ENCODE assay signal across 12 cellular contexts in genomic region chr1:183310753-183311465, GRCh38.
DNase-seq lines count a peak whose midpoint lies in the region; ATAC-seq and TF ChIP-seq lines count a peak whose summit lies in the region.
"Had no signal": no experiment of that assay in that cellular context is flagged by ENCODE, and none has a peak within 500 bp of the region (broad histone marks: within the 10 kb centered on the region; RNA-seq: fewer than 3 reads in every experiment).

No MANE protein-coding gene starts in this region.

- H3K27ac ChIP-seq in rectal smooth muscle tissue (ENCODE audit: low read depth, low read length) (peak overlapping the region; percentile 81), aorta (ENCODE audit: low read depth in 1 of 2, low read length in 2 of 2) (peak overlapping the region; percentile 99 to 100), substantia nigra (ENCODE audit: low read depth, low read length, poor library complexity, severe bottlenecking) (no peak overlapping the region)
- H3K27ac ChIP-seq: C4-2B had no signal

- no peaks in the 10 kb centered on the region for H3K36me3 ChIP-seq in rectal smooth muscle tissue (ENCODE audit: control insufficient read depth, insufficient read depth, low read length)
- no peaks in the 10 kb centered on the region for H3K36me3 ChIP-seq in aorta (ENCODE audit: control insufficient read depth in 1 of 2, insufficient read depth in 2 of 2, low read length in 1 of 2)

- H3K27ac Mint-ChIP-seq in chondrocyte (ENCODE audit: unreplicated experiment), result peak overlapping the region; percentile 92

- no peak for TF ChIP-seq CTCF in chondrocyte (IDR thresholded peaks at IDR 0.05)
- TF ChIP-seq CTCF in lower leg skin (IDR thresholded peaks at IDR 0.05), result no peak

- no peak overlapping the region for H3K9ac ChIP-seq in rectal smooth muscle tissue (ENCODE audit: low read length)
- H3K9ac ChIP-seq: SK-N-SH had no signal

- H3K4me3 ChIP-seq in rectal smooth muscle tissue (ENCODE audit: low read length) (no peak overlapping the region), aorta (ENCODE audit: low read length in 2 of 2) (no peak overlapping the region), lower leg skin (ENCODE audit: low read depth, poor library complexity, severe bottlenecking) (no peak overlapping the region)
- H3K4me3 ChIP-seq: dorsolateral prefrontal cortex had no signal

- H3K4me1 ChIP-seq in rectal smooth muscle tissue (ENCODE audit: control insufficient read depth, insufficient read depth, low read length) (peaks cover 19% of the 10 kb centered on the region), aorta (ENCODE audit: control insufficient read depth in 1 of 2, insufficient read depth in 2 of 2, low read length in 2 of 2) (peaks cover 2 to 4% of the 10 kb centered on the region in 2 donors)

- H3K9me3 ChIP-seq in aorta (ENCODE audit: control insufficient read depth, low read length), result no peaks in the 10 kb centered on the region
- H3K9me3 ChIP-seq: SK-N-SH had no signal

- H3K27me3 Mint-ChIP-seq in chondrocyte (ENCODE audit: low read depth), result no peaks in the 10 kb centered on the region

- H3K4me1 Mint-ChIP-seq in chondrocyte (ENCODE audit: low read depth), result peaks cover 57% of the 10 kb centered on the region

- TF ChIP-seq POLR2A in erythroblast (IDR thresholded peaks at IDR 0.05; ENCODE audit: low read length) (no peak), lower leg skin (IDR thresholded peaks at IDR 0.05) (no peak)

- intact Hi-C loops in aorta (cut with DNase I) (loop anchor here in 1 of 2 donors (10.0 kb wide), 2 partner anchors 76 to 346 kb away; no protein-coding TSS in a partner anchor), lower leg skin (cut with DNase I; ENCODE audit: low total_unique reads) (no loop called here)

- ATAC-seq in aorta (ENCODE audit: low FRiP score), result peak; percentile 87

- 2 to 8% methylated on average over 5 of the region's 5 CpGs for WGBS in aorta, 2 donors
- 50 to 54% methylated on average over 5 of the region's 5 CpGs for WGBS in lower leg skin, 2 donors

- H3K9me3 Mint-ChIP-seq in chondrocyte (ENCODE audit: low read depth), result no peaks in the 10 kb centered on the region

- H3K4me3 Mint-ChIP-seq in chondrocyte (ENCODE audit: unreplicated experiment), result no peak overlapping the region

- H3K27me3 ChIP-seq in rectal smooth muscle tissue (ENCODE audit: control insufficient read depth, insufficient read depth, low read length), result no peaks in the 10 kb centered on the region
- H3K27me3 ChIP-seq in aorta (ENCODE audit: control insufficient read depth in 1 of 2, insufficient read depth in 2 of 2, low read length in 1 of 2), result no peaks in the 10 kb centered on the region
- H3K27me3 ChIP-seq: dorsolateral prefrontal cortex had no signal

- no peaks in the 10 kb centered on the region for H3K36me3 Mint-ChIP-seq in chondrocyte (ENCODE audit: low read depth)

- DNase-seq in stimulated activated CD4-positive, alpha-beta T cell treated with anti-CD3 and anti-CD28 coated beads, Interleukin-15, amount 100 ng/mL, for 24 hours, result peak; percentile 52
- DNase-seq in stimulated activated CD4-positive, alpha-beta T cell treated with anti-CD3 and anti-CD28 coated beads, Interleukin-4, amount 100 ng/mL, for 1 hour, result no peak
- DNase-seq in chondrocyte (ENCODE audit: low spot score), result no peak
- peak; percentile 66 to 83 for DNase-seq in aorta
- DNase-seq in erythroblast (lab: John Stamatoyannopoulos, UW), result no peak
- no peak for DNase-seq in lower leg skin (ENCODE audit: low spot score in 2 of 2)
- DNase-seq in substantia nigra (lab: John Stamatoyannopoulos, UW), result no peak
- DNase-seq: dorsolateral prefrontal cortex, NCI-H510A, SK-N-SH had no signal

Comparison
In these comparisons a context has a peak if more than half of its experiments do, and no peak if none do; other contexts are left out.
1. DNase-seq: peak in stimulated activated CD4-positive, alpha-beta T cell treated with anti-CD3 and anti-CD28 coated beads, Interleukin-15, amount 100 ng/mL, for 24 hours (single experiment) and aorta (2 of 2); none in stimulated activated CD4-positive, alpha-beta T cell treated with anti-CD3 and anti-CD28 coated beads, Interleukin-4, amount 100 ng/mL, for 1 hour (single experiment), chondrocyte (single experiment), erythroblast (0 of 2), lower leg skin (0 of 2) and substantia nigra (0 of 49).